ENCODE assay signal across 15 cellular contexts in genomic region chr14:51092965-51093364, GRCh38. TPM values are rescaled to one million over a fixed set of nuclear protein-coding genes. Genes with fewer than 3 reads are reported as not detected.
A peak's percentile ranks its signal among the peaks of the same experiment; 100 is the strongest.
DNase-seq lines count a peak whose midpoint lies in the region; ATAC-seq and TF ChIP-seq lines count a peak whose summit lies in the region.
"Had no signal": no experiment of that assay in that cellular context is flagged by ENCODE, and none has a peak within 500 bp of the region (broad histone marks: within the 10 kb centered on the region; RNA-seq: fewer than 3 reads in every experiment).

No MANE protein-coding gene starts in this region.

- H3K9me2 ChIP-seq in PC-9 (ENCODE audit: insufficient read depth) = no peaks in the 10 kb centered on the region

- H3K27me3 Mint-ChIP-seq in Caco-2 (ENCODE audit: insufficient read depth, unreplicated experiment) = no peaks in the 10 kb centered on the region
- peaks cover 19 to 23% of the 10 kb centered on the region in 2 donors for H3K27me3 Mint-ChIP-seq in natural killer cell (ENCODE audit: low read depth in 2 of 2)

- CTCF ChIA-PET in Caco-2 (lab: Charles Lee) = no interaction called here
- CTCF ChIA-PET in PC-9 (lab: Charles Lee) = no interaction called here

- BruUV-seq in Caco-2 (replicated peaks; lab: Mats Ljungman, UMichigan) (no TSS peak), PC-9 (replicated peaks; lab: Mats Ljungman, UMichigan) (no TSS peak)

- no peaks in the 10 kb centered on the region for H3K79me2 ChIP-seq in PC-9 (ENCODE audit: low read depth)

- no peak for DNase-seq in BE2C
- DNase-seq in Caco-2 = no peak
- DNase-seq in natural killer cell = no peak
- no peak for DNase-seq in PC-9
- DNase-seq in ascending aorta (ENCODE audit: low spot score in 2 of 2) = no peak
- DNase-seq: activated CD4-positive, alpha-beta T cell treated with anti-CD3 and anti-CD28 coated beads, Interleukin-2, amount 50 U/mL, for 1 hour; amniotic stem cell had no signal

- peak overlapping the region; percentile 27 for H3K4me3 Mint-ChIP-seq in Caco-2 (ENCODE audit: unreplicated experiment)
- H3K4me3 Mint-ChIP-seq in natural killer cell = peak overlapping the region; percentile 11

- no peaks in the 10 kb centered on the region; the same call in 1 of the 2 replicates for H4K20me1 ChIP-seq in PC-9 (ENCODE audit: insufficient read depth)

- TF ChIP-seq CTCF in BE2C (IDR thresholded peaks at IDR 0.05; ENCODE audit: low read depth, low read length) (no peak), Caco-2 (IDR thresholded peaks at IDR 0.05; ENCODE audit: insufficient read depth in 1 of 2, low read depth in 1 of 2, low read length in 1 of 2, severe bottlenecking in 1 of 2, unreplicated experiment in 1 of 2) (no peak), natural killer cell (IDR thresholded peaks at IDR 0.05) (no peak), PC-9 (conservative IDR thresholded peaks at IDR 0.05) (no peak), ascending aorta (IDR thresholded peaks at IDR 0.05) (no peak)

- H3K27me3 ChIP-seq in BE2C (no peaks in the 10 kb centered on the region), Caco-2 (replicated peaks; ENCODE audit: control insufficient read depth, insufficient read depth, low read length) (no peaks in the 10 kb centered on the region), PC-9 (ENCODE audit: insufficient read depth, low read depth) (no peaks in the 10 kb centered on the region), ascending aorta (no peaks in the 10 kb centered on the region)
- H3K27me3 ChIP-seq: ovary had no signal

- H3K36me3 ChIP-seq in BE2C = no peaks in the 10 kb centered on the region
- no peaks in the 10 kb centered on the region for H3K36me3 ChIP-seq in Caco-2 (ENCODE audit: control insufficient read depth, insufficient read depth, low read length)
- H3K36me3 ChIP-seq in PC-9 (ENCODE audit: low read depth) = no peaks in the 10 kb centered on the region
- no peaks in the 10 kb centered on the region for H3K36me3 ChIP-seq in ascending aorta
- H3K36me3 ChIP-seq: ovary, thyroid gland had no signal

- peaks cover 6% of the 10 kb centered on the region for H3K36me3 Mint-ChIP-seq in Caco-2 (ENCODE audit: insufficient read depth, unreplicated experiment)
- no peaks in the 10 kb centered on the region for H3K36me3 Mint-ChIP-seq in natural killer cell

- peaks cover 8% of the 10 kb centered on the region; the same call in 1 of the 2 replicates for H3F3A ChIP-seq in PC-9 (ENCODE audit: insufficient read depth, low read depth)

- H3K9me3 ChIP-seq in BE2C = no peaks in the 10 kb centered on the region
- H3K9me3 ChIP-seq in Caco-2 = no peaks in the 10 kb centered on the region
- no peaks in the 10 kb centered on the region for H3K9me3 ChIP-seq in PC-9 (ENCODE audit: insufficient read depth, low read depth)
- no peaks in the 10 kb centered on the region for H3K9me3 ChIP-seq in ascending aorta
- H3K9me3 ChIP-seq: ovary, thyroid gland had no signal

- POLR2A ChIA-PET in Caco-2 (lab: Charles Lee) = no interaction called here
- POLR2A ChIA-PET in PC-9 (lab: Charles Lee; ENCODE audit: unreplicated experiment) = no interaction called here

- no peak overlapping the region for H2AFZ ChIP-seq in PC-9

- no peaks in the 10 kb centered on the region for H3K9me3 Mint-ChIP-seq in Caco-2 (ENCODE audit: unreplicated experiment)
- H3K9me3 Mint-ChIP-seq in natural killer cell = no peaks in the 10 kb centered on the region

- no peak overlapping the region for H3K27ac Mint-ChIP-seq in Caco-2 (ENCODE audit: unreplicated experiment)
- no peak overlapping the region for H3K27ac Mint-ChIP-seq in natural killer cell

- peak overlapping the region; percentile 98 for H3K27ac ChIP-seq in angular gyrus (ENCODE audit: low read depth, low read length)
- H3K27ac ChIP-seq in PC-9 = no peak overlapping the region
- no peak overlapping the region for H3K27ac ChIP-seq in ascending aorta
- H3K27ac ChIP-seq: epithelial cell of prostate, KMS-11, ovary, thyroid gland had no signal

- H3K4me3 ChIP-seq in BE2C (ENCODE audit: low read depth, low read length) = peak overlapping the region; percentile 93
- no peak overlapping the region for H3K4me3 ChIP-seq in Caco-2 (ENCODE audit: low read depth, low read length)
- no peak overlapping the region for H3K4me3 ChIP-seq in PC-9
- peak overlapping the region in 1 of 2 donors; percentile 61 for H3K4me3 ChIP-seq in ascending aorta
- H3K4me3 ChIP-seq: thyroid gland had no signal

- H3K4me2 ChIP-seq in PC-9 = no peak overlapping the region
- H3K4me2 ChIP-seq: KMS-11 had no signal

- peaks cover 5% of the 10 kb centered on the region; the same call in 1 of the 2 replicates for H3K4me1 ChIP-seq in BE2C
- H3K4me1 ChIP-seq in Caco-2 = no peaks in the 10 kb centered on the region
- peaks cover 19% of the 10 kb centered on the region for H3K4me1 ChIP-seq in PC-9 (replicated peaks; ENCODE audit: insufficient read depth)
- peaks cover 6 to 14% of the 10 kb centered on the region in 2 donors for H3K4me1 ChIP-seq in ascending aorta

- no peak for ATAC-seq in natural killer cell
- no peak for ATAC-seq in GM19467 (IDR thresholded peaks at IDR 0.05; ENCODE audit: unreplicated experiment)
- no peak for ATAC-seq in HG02623 (IDR thresholded peaks at IDR 0.05; ENCODE audit: unreplicated experiment)
- ATAC-seq: Right ventricle myocardium inferior had no signal

- H3K4me1 Mint-ChIP-seq in Caco-2 (ENCODE audit: low read depth, unreplicated experiment) (no peaks in the 10 kb centered on the region), natural killer cell (peaks cover 15 to 30% of the 10 kb centered on the region in 2 donors)

- intact Hi-C loops in Caco-2 (cut with micrococcal nuclease; ENCODE audit: unreplicated experiment) (no loop called here), natural killer cell (cut with micrococcal nuclease) (no loop called here), PC-9 (cut with micrococcal nuclease; ENCODE audit: unreplicated experiment) (loop anchor here (10.0 kb wide), 1 partner anchor 122 kb away; no protein-coding TSS in a partner anchor), ascending aorta (cut with DNase I) (no loop called here)

RNA-seq across cellular contexts. Expression of gene TRIM9, which starts 1.9 kb away (rescaled TPM):
- 23.3 TPM for polyA plus RNA-seq in BE2C (2012; ENCODE audit: insufficient read depth, insufficient read length, low read depth)
- 2.7 and 3.0 TPM in 2 replicates for total RNA-seq in Caco-2 (2022)
- total RNA-seq in natural killer cell = under 1 TPM; 0.25 to 0.40 (median 0.35) TPM
- 1.5 and 2.1 TPM in 2 replicates for total RNA-seq in PC-9 (2021)
- total RNA-seq in ascending aorta = 4.2 TPM
